Comparison of ENCODE assay signal across 1 cellular context in genomic region chr15:74995779-74996765, GRCh38.
TF ChIP-seq lines count a peak whose summit lies in the region.

No MANE protein-coding gene starts in this region.

TF ChIP-seq in HepG2, 621 proteins besides CTCF, POLR2A, EP300 and RAD21 (continued from another document and continues in another):
- TF ChIP-seq CREB3 (CRISPR knock-in tag; IDR thresholded peaks at IDR 0.05) (no peak), HIVEP1 (CRISPR knock-in tag; IDR thresholded peaks at IDR 0.05) (no peak), ISX (CRISPR knock-in tag; conservative IDR thresholded peaks at IDR 0.05) (no peak), CENPT (CRISPR knock-in tag; IDR thresholded peaks at IDR 0.05; ENCODE audit: low read depth) (no peak), PRPF4 (IDR thresholded peaks at IDR 0.05; ENCODE audit: low read depth, low read length, poor library complexity, severe bottlenecking) (no peak), SNAPC4 (CRISPR knock-in tag; IDR thresholded peaks at IDR 0.05) (no peak), RBFOX2 (IDR thresholded peaks at IDR 0.05; ENCODE audit: low read depth, low read length) (peak; percentile 23; the same call in 1 of the 2 replicates), ZNF552 (CRISPR knock-in tag; IDR thresholded peaks at IDR 0.05; ENCODE audit: borderline replicate concordance) (no peak), CREM (IDR thresholded peaks at IDR 0.05) (peak; percentile 46), CREM (CRISPR knock-in tag; IDR thresholded peaks at IDR 0.05) (no peak), NR3C1 (CRISPR knock-in tag; IDR thresholded peaks at IDR 0.05) (no peak), KMT2A (CRISPR knock-in tag; IDR thresholded peaks at IDR 0.05) (0 out of 2 replicates have a peak, but pooled peaks have one; percentile 25), RFX1 (IDR thresholded peaks at IDR 0.05) (peak; percentile 22; the same call in 1 of the 2 replicates), ATF7 (IDR thresholded peaks at IDR 0.05) (peak; percentile 78), ATF7 (CRISPR knock-in tag; IDR thresholded peaks at IDR 0.05) (no peak), ZNF574 (CRISPR knock-in tag; IDR thresholded peaks at IDR 0.05) (peak; percentile 38), FOXC1 (CRISPR knock-in tag; IDR thresholded peaks at IDR 0.05; ENCODE audit: borderline replicate concordance) (no peak), TEAD2 (CRISPR knock-in tag; IDR thresholded peaks at IDR 0.05) (no peak), ZNF792 (CRISPR knock-in tag; IDR thresholded peaks at IDR 0.05) (no peak), SALL1 (CRISPR knock-in tag; IDR thresholded peaks at IDR 0.05) (peak; percentile 26; the same call in 1 of the 2 replicates), TFAP4 (IDR thresholded peaks at IDR 0.05; ENCODE audit: borderline replicate concordance, low read depth) (peak; percentile 14; the same call in 1 of the 2 replicates), TMF1 (CRISPR knock-in tag; IDR thresholded peaks at IDR 0.05; ENCODE audit: low read depth) (no peak), MTA1 (CRISPR knock-in tag; IDR thresholded peaks at IDR 0.05; ENCODE audit: borderline replicate concordance) (peak; percentile 43; the same call in 1 of the 2 replicates), RFXANK (CRISPR knock-in tag; IDR thresholded peaks at IDR 0.05) (no peak), HDAC2 (CRISPR knock-in tag; IDR thresholded peaks at IDR 0.05) (no peak), HDAC6 (IDR thresholded peaks at IDR 0.05; ENCODE audit: low read depth, low read length) (no peak), CREB1 (IDR thresholded peaks at IDR 0.05) (peak; percentile 91), CREB1 (CRISPR knock-in tag; IDR thresholded peaks at IDR 0.05) (peak; percentile 61), SYNCRIP (IDR thresholded peaks at IDR 0.05; ENCODE audit: insufficient read depth, low read depth, low read length) (no peak), ZNF557 (CRISPR knock-in tag; IDR thresholded peaks at IDR 0.05) (no peak), ATF1 (CRISPR knock-in tag; IDR thresholded peaks at IDR 0.05) (0 out of 2 replicates have a peak, but pooled peaks have one; percentile 38), MIER3 (CRISPR knock-in tag; IDR thresholded peaks at IDR 0.05; ENCODE audit: borderline replicate concordance) (no peak), GABPB1 (CRISPR knock-in tag; IDR thresholded peaks at IDR 0.05) (peak; percentile 39; the same call in 1 of the 2 replicates), CSRNP2 (CRISPR knock-in tag; conservative IDR thresholded peaks at IDR 0.05; ENCODE audit: low read depth) (no peak), EED (CRISPR knock-in tag; IDR thresholded peaks at IDR 0.05) (no peak), HNF1A (IDR thresholded peaks at IDR 0.05; ENCODE audit: low read depth) (no peak), HNF1A (CRISPR knock-in tag; IDR thresholded peaks at IDR 0.05; ENCODE audit: borderline replicate concordance) (no peak), SPEN (CRISPR knock-in tag; IDR thresholded peaks at IDR 0.05; ENCODE audit: low read depth) (peak; percentile 49; the same call in 1 of the 2 replicates), ZFX (CRISPR knock-in tag; IDR thresholded peaks at IDR 0.05; ENCODE audit: low read depth) (peak; percentile 81), HNRNPLL (IDR thresholded peaks at IDR 0.05; ENCODE audit: low read depth, low read length, poor library complexity, severe bottlenecking) (peak; percentile 31), ZNF605 (CRISPR knock-in tag; IDR thresholded peaks at IDR 0.05) (no peak), TRIM24 (CRISPR knock-in tag; IDR thresholded peaks at IDR 0.05) (no peak), ZBTB1 (CRISPR knock-in tag; IDR thresholded peaks at IDR 0.05; ENCODE audit: borderline replicate concordance) (no peak), KDM5B (CRISPR knock-in tag; IDR thresholded peaks at IDR 0.05; ENCODE audit: borderline replicate concordance) (peak; percentile 11; the same call in 1 of the 2 replicates), SRSF4 (IDR thresholded peaks at IDR 0.05; ENCODE audit: low read depth, low read length, poor library complexity, severe bottlenecking) (no peak), NFKBIZ (CRISPR knock-in tag; IDR thresholded peaks at IDR 0.05) (no peak), RERE (CRISPR knock-in tag; IDR thresholded peaks at IDR 0.05; ENCODE audit: low read depth) (no peak)
